Comparison of ENCODE assay signal across 27 cellular contexts in the genomic region with DNA sequence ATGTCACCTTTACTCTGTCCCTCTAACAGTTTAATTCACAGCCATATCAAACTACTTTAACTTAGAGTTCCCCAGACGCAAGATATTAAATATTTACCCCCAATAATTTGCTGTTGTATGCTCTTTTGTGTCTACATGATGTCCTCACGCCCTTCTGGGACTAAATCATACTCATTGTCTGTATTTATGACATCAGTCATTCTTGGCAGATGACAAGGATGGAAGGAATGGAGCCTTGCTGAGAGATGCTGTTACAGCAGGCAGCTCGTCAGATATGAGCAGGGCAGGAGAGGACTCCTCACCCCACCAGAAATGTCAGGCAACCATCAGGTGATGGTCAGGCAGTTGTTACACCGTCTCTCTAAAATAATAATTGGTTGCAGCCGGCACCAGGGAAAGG. TPM values are rescaled to one million over a fixed set of nuclear protein-coding genes. Genes with fewer than 3 reads are reported as not detected.
"Had no signal": no experiment of that assay in that cellular context is flagged by ENCODE, and none has a peak within 500 bp of the region (broad histone marks: within the 10 kb centered on the region; RNA-seq: fewer than 3 reads in every experiment).

No MANE protein-coding gene starts in this region.

- H3K27me3 ChIP-seq: ascending aorta had no signal

- H3K4me3 ChIP-seq: ascending aorta had no signal

- H3K9me3 ChIP-seq: ascending aorta had no signal

- H3K27ac Mint-ChIP-seq: activated B cell treated with CpG ODN at 0.5 μM for 24 hours; activated CD4-positive, alpha-beta memory T cell treated with anti-CD3 and anti-CD28 coated beads for 36 hours; activated CD4-positive, alpha-beta T cell treated with anti-CD3 and anti-CD28 coated beads, Interleukin-2, amount 10 ng/mL, durations not matched to agents 24 days and 14 days; activated naive CD8-positive, alpha-beta T cell treated with anti-CD3 and anti-CD28 coated beads, Interleukin-2, amount 50 U/mL, for 24 hours; activated T-cell treated with anti-CD3 and anti-CD28 coated beads, Interleukin-2, amount 50 U/mL, for 72 hours; brain; T-cell had no signal

- DNase-seq: activated B cell treated with CpG ODN at 0.5 μM for 24 hours; activated CD4-positive, alpha-beta memory T cell treated with anti-CD3 and anti-CD28 coated beads for 36 hours; activated CD4-positive, alpha-beta T cell treated with anti-CD3 and anti-CD28 coated beads for 1 hour; activated CD4-positive, alpha-beta T cell treated with anti-CD3 and anti-CD28 coated beads, Interleukin-2, amount 10 ng/mL, durations not matched to agents 24 days and 14 days; activated CD8-positive, alpha-beta memory T cell treated with anti-CD3 and anti-CD28 coated beads for 24 hours; activated effector memory CD4-positive, alpha-beta T cell treated with anti-CD3 and anti-CD28 coated beads, Interleukin-2, amount 50 U/mL, for 16 hours; activated naive CD4-positive, alpha-beta T cell treated with Interleukin-2 at 50 U/mL for 16 hours; activated naive CD8-positive, alpha-beta T cell treated with anti-CD3 and anti-CD28 coated beads, Interleukin-2, amount 50 U/mL, for 24 hours; activated T-cell treated with anti-CD3 and anti-CD28 coated beads, Interleukin-2, amount 50 U/mL, for 72 hours; amniotic stem cell; Kasumi-1; KBM-7; NCI-H146; NCI-H1930; NCI-H2171; NCI-H345; NCI-H510A; NCI-H526 treated with DMSO at 0.1 percent for 48 hours; NCI-H82; SIG-M5; T-cell; T-helper 2 cell; T1000 had no signal

- H3K27ac ChIP-seq: ascending aorta had no signal

- H3K9me3 Mint-ChIP-seq: activated B cell treated with CpG ODN at 0.5 μM for 24 hours; activated CD4-positive, alpha-beta memory T cell treated with anti-CD3 and anti-CD28 coated beads for 36 hours; activated CD4-positive, alpha-beta T cell treated with anti-CD3 and anti-CD28 coated beads, Interleukin-2, amount 10 ng/mL, durations not matched to agents 24 days and 14 days; activated naive CD4-positive, alpha-beta T cell treated with anti-CD3 and anti-CD28 coated beads, Interleukin-2, amount 50 U/mL, for 72 hours; activated naive CD8-positive, alpha-beta T cell treated with anti-CD3 and anti-CD28 coated beads, Interleukin-2, amount 50 U/mL, for 24 hours; activated T-cell treated with anti-CD3 and anti-CD28 coated beads, Interleukin-2, amount 50 U/mL, for 72 hours; brain; T-cell had no signal

- H3K4me1 ChIP-seq: ascending aorta had no signal

- H3K4me3 Mint-ChIP-seq: activated B cell treated with CpG ODN at 0.5 μM for 24 hours; activated CD4-positive, alpha-beta memory T cell treated with anti-CD3 and anti-CD28 coated beads for 36 hours; activated CD4-positive, alpha-beta T cell treated with anti-CD3 and anti-CD28 coated beads, Interleukin-2, amount 10 ng/mL, durations not matched to agents 24 days and 14 days; activated naive CD8-positive, alpha-beta T cell treated with anti-CD3 and anti-CD28 coated beads, Interleukin-2, amount 50 U/mL, for 24 hours; activated T-cell treated with anti-CD3 and anti-CD28 coated beads, Interleukin-2, amount 50 U/mL, for 72 hours; brain; T-cell had no signal

- H3K27me3 Mint-ChIP-seq: activated B cell treated with CpG ODN at 0.5 μM for 24 hours; activated CD4-positive, alpha-beta memory T cell treated with anti-CD3 and anti-CD28 coated beads for 36 hours; activated CD4-positive, alpha-beta T cell treated with anti-CD3 and anti-CD28 coated beads, Interleukin-2, amount 10 ng/mL, durations not matched to agents 24 days and 14 days; activated naive CD8-positive, alpha-beta T cell treated with anti-CD3 and anti-CD28 coated beads, Interleukin-2, amount 50 U/mL, for 24 hours; brain; T-cell had no signal

RNA-seq across cellular contexts. Expression of a gene that starts 55.9 kb away (rescaled TPM):
- total RNA-seq: ascending aorta, OCI-LY7 had no signal
